1 cellular context compared by ENCODE assay signal in the genomic region with DNA sequence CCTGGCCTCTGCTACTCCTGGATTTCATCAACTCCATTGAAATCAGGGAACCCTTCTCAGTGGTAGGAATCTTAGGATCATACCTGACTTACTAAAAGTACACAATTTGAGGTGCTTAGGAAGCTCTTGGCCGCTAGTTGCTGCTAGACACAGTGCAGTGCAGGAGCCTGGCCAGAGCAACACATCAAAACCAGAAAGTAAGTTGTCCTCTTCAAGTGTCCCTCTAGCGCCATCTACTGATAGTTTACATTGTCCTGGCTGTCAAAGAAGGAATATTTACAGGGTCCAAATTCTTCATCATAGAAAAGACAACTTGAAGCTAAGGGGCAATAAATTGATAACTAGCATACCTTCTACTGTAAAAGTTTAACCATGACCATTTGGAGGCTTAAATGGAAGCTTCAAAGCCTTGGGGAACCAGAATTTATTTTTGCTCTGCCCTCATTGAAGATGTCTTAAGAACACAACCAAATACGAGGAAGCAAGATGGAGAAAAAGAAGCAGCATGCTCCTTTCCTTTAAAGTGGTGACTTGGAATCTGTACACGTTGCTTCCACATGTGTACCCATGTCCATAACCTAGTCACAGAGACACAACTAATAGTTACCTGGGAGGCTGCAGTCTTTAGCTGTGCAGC.
TF ChIP-seq lines count a peak whose summit lies in the region.

No MANE protein-coding gene starts in this region.

TF ChIP-seq in HepG2, 621 proteins besides CTCF, POLR2A, EP300 and RAD21 (continued from another document and continues in another):
- TF ChIP-seq HNF1A (IDR thresholded peaks at IDR 0.05; ENCODE audit: low read depth) (no peak), HNF1A (CRISPR knock-in tag; IDR thresholded peaks at IDR 0.05; ENCODE audit: borderline replicate concordance) (no peak), ZFP36L1 (CRISPR knock-in tag; IDR thresholded peaks at IDR 0.05) (no peak), SIN3B (IDR thresholded peaks at IDR 0.05; ENCODE audit: low read length) (no peak), KLF15 (CRISPR knock-in tag; IDR thresholded peaks at IDR 0.05; ENCODE audit: borderline replicate concordance) (no peak), NR1H2 (CRISPR knock-in tag; IDR thresholded peaks at IDR 0.05; ENCODE audit: borderline replicate concordance, low read depth) (no peak), ZNF160 (CRISPR knock-in tag; IDR thresholded peaks at IDR 0.05) (no peak), ZNF660 (CRISPR knock-in tag; IDR thresholded peaks at IDR 0.05; ENCODE audit: borderline replicate concordance, low read depth) (no peak), ZNF124 (CRISPR knock-in tag; IDR thresholded peaks at IDR 0.05) (no peak), CCAR2 (optimal IDR thresholded peaks at IDR 0.05; ENCODE audit: low read depth, low read length) (no peak), ARID4A (CRISPR knock-in tag; IDR thresholded peaks at IDR 0.05; ENCODE audit: borderline replicate concordance) (no peak), CREBL2 (CRISPR knock-in tag; IDR thresholded peaks at IDR 0.05; ENCODE audit: borderline replicate concordance) (no peak), ELF3 (CRISPR knock-in tag; IDR thresholded peaks at IDR 0.05) (0 out of 2 replicates have a peak, but pooled peaks have one; percentile 26), ZNF280B (CRISPR knock-in tag; IDR thresholded peaks at IDR 0.05; ENCODE audit: borderline replicate concordance) (no peak), GTF2F1 (IDR thresholded peaks at IDR 0.05; ENCODE audit: low read length) (no peak), ZFP1 (CRISPR knock-in tag; IDR thresholded peaks at IDR 0.05) (no peak), CENPX (CRISPR knock-in tag; IDR thresholded peaks at IDR 0.05) (no peak), SATB2 (CRISPR knock-in tag; IDR thresholded peaks at IDR 0.05) (no peak), NR0B2 (CRISPR knock-in tag; IDR thresholded peaks at IDR 0.05) (no peak), SUZ12 (IDR thresholded peaks at IDR 0.05; ENCODE audit: low read depth, low read length) (no peak), NCOA2 (CRISPR knock-in tag; IDR thresholded peaks at IDR 0.05) (peak; percentile 11; the same call in 1 of the 2 replicates), HNF4A (CRISPR knock-in tag; IDR thresholded peaks at IDR 0.05) (no peak), ZNF264 (CRISPR knock-in tag; IDR thresholded peaks at IDR 0.05) (0 out of 2 replicates have a peak, but pooled peaks have one; percentile 53), ZNF720 (CRISPR knock-in tag; IDR thresholded peaks at IDR 0.05) (no peak), U2AF2 (IDR thresholded peaks at IDR 0.05; ENCODE audit: low read depth, low read length) (no peak), CCDC6 (CRISPR knock-in tag; IDR thresholded peaks at IDR 0.05) (no peak), RFX1 (IDR thresholded peaks at IDR 0.05) (no peak), IRF2 (CRISPR knock-in tag; IDR thresholded peaks at IDR 0.05) (peak; percentile 53; the same call in 1 of the 2 replicates), TOE1 (CRISPR knock-in tag; IDR thresholded peaks at IDR 0.05) (no peak), ZNF589 (CRISPR knock-in tag; conservative IDR thresholded peaks at IDR 0.05) (no peak), THYN1 (CRISPR knock-in tag; IDR thresholded peaks at IDR 0.05; ENCODE audit: borderline replicate concordance, low read depth) (no peak), TRIM24 (CRISPR knock-in tag; IDR thresholded peaks at IDR 0.05) (no peak), GPN1 (CRISPR knock-in tag; IDR thresholded peaks at IDR 0.05; ENCODE audit: borderline replicate concordance) (no peak), SMARCC2 (IDR thresholded peaks at IDR 0.05) (no peak), RFXAP (CRISPR knock-in tag; IDR thresholded peaks at IDR 0.05; ENCODE audit: borderline replicate concordance) (no peak)
- TF ChIP-seq, protein P1, sequence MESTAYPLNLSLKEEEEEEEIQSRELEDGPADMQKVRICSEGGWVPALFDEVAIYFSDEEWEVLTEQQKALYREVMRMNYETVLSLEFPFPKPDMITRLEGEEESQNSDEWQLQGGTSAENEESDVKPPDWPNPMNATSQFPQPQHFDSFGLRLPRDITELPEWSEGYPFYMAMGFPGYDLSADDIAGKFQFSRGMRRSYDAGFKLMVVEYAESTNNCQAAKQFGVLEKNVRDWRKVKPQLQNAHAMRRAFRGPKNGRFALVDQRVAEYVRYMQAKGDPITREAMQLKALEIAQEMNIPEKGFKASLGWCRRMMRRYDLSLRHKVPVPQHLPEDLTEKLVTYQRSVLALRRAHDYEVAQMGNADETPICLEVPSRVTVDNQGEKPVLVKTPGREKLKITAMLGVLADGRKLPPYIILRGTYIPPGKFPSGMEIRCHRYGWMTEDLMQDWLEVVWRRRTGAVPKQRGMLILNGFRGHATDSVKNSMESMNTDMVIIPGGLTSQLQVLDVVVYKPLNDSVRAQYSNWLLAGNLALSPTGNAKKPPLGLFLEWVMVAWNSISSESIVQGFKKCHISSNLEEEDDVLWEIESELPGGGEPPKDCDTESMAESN (CRISPR knock-in tag; conservative IDR thresholded peaks at IDR 0.05): no peak
- TF ChIP-seq, protein P2, sequence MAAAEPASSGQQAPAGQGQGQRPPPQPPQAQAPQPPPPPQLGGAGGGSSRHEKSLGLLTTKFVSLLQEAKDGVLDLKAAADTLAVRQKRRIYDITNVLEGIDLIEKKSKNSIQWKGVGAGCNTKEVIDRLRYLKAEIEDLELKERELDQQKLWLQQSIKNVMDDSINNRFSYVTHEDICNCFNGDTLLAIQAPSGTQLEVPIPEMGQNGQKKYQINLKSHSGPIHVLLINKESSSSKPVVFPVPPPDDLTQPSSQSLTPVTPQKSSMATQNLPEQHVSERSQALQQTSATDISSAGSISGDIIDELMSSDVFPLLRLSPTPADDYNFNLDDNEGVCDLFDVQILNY (CRISPR knock-in tag; conservative IDR thresholded peaks at IDR 0.05): no peak
- TF ChIP-seq, protein P3, sequence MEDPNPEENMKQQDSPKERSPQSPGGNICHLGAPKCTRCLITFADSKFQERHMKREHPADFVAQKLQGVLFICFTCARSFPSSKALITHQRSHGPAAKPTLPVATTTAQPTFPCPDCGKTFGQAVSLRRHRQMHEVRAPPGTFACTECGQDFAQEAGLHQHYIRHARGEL (CRISPR knock-in tag; IDR thresholded peaks at IDR 0.05): no peak
